Comparison of ENCODE assay signal across 25 cellular contexts in genomic region chr7:95674101-95674500, GRCh38.
"Had no signal": no experiment of that assay in that cellular context is flagged by ENCODE, and none has a peak within 500 bp of the region (broad histone marks: within the 10 kb centered on the region; RNA-seq: fewer than 3 reads in every experiment).

No MANE protein-coding gene starts in this region.

- ATAC-seq: stimulated activated effector memory CD8-positive, alpha-beta T cell treated with anti-CD3 and anti-CD28 coated beads, Interleukin-12 subunit alpha, Interleukin-12 subunit beta, amount 100 ng/mL, for 72 hours; stimulated activated memory B cell treated with anti-CD40 and anti-IgM and Interleukin-4, amounts not matched to agents 10 μg/mL and 1 μg/mL and 100 μg/mL, for 72 hours; stimulated activated naive B cell treated with anti-CD40 and anti-IgM and Interleukin-4, amounts not matched to agents 10 μg/mL and 1 μg/mL and 100 μg/mL, for 72 hours; stimulated activated naive CD8-positive, alpha-beta T cell treated with anti-CD3 and anti-CD28 coated beads, Interleukin-15, amount 100 ng/mL, for 72 hours; stimulated activated naive CD8-positive, alpha-beta T cell treated with anti-CD3 and anti-CD28 coated beads, Interleukin-15, Interleukin-2, amounts not matched to agents 100 U/mL and 50 U/mL, for 24 hours; upper lobe of right lung had no signal

- H3K36me3 Mint-ChIP-seq: stimulated activated effector memory CD8-positive, alpha-beta T cell treated with anti-CD3 and anti-CD28 coated beads, Interleukin-12 subunit alpha, Interleukin-12 subunit beta, amount 100 ng/mL, for 72 hours; stimulated activated memory B cell treated with anti-CD40 and anti-IgM and Interleukin-4, amounts not matched to agents 10 μg/mL and 1 μg/mL and 100 μg/mL, for 72 hours; stimulated activated naive B cell treated with anti-CD40 and anti-IgM and Interleukin-4, amounts not matched to agents 10 μg/mL and 1 μg/mL and 100 μg/mL, for 72 hours had no signal

- H3K27ac Mint-ChIP-seq: stimulated activated effector memory CD8-positive, alpha-beta T cell treated with anti-CD3 and anti-CD28 coated beads, Interleukin-12 subunit alpha, Interleukin-12 subunit beta, amount 100 ng/mL, for 72 hours; stimulated activated memory B cell treated with anti-CD40 and anti-IgM and Interleukin-4, amounts not matched to agents 10 μg/mL and 1 μg/mL and 100 μg/mL, for 72 hours; stimulated activated naive B cell treated with anti-CD40 and anti-IgM and Interleukin-4, amounts not matched to agents 10 μg/mL and 1 μg/mL and 100 μg/mL, for 72 hours; stimulated activated naive CD8-positive, alpha-beta T cell treated with anti-CD3 and anti-CD28 coated beads, Interleukin-15, amount 100 ng/mL, for 72 hours; stimulated activated naive CD8-positive, alpha-beta T cell treated with anti-CD3 and anti-CD28 coated beads, Interleukin-15, Interleukin-2, amounts not matched to agents 100 ng/mL and 50 ng/mL, for 24 hours; type B pancreatic cell had no signal

- H3K9me3 Mint-ChIP-seq: stimulated activated memory B cell treated with anti-CD40 and anti-IgM and Interleukin-4, amounts not matched to agents 10 μg/mL and 1 μg/mL and 100 μg/mL, for 72 hours; stimulated activated naive B cell treated with anti-CD40 and anti-IgM and Interleukin-4, amounts not matched to agents 10 μg/mL and 1 μg/mL and 100 μg/mL, for 72 hours; stimulated activated naive CD8-positive, alpha-beta T cell treated with anti-CD3 and anti-CD28 coated beads, Interleukin-15, amount 100 ng/mL, for 72 hours had no signal

- H3K27me3 Mint-ChIP-seq: stimulated activated naive CD8-positive, alpha-beta T cell treated with anti-CD3 and anti-CD28 coated beads, Interleukin-15, amount 100 ng/mL, for 72 hours; stimulated activated naive CD8-positive, alpha-beta T cell treated with anti-CD3 and anti-CD28 coated beads, Interleukin-15, Interleukin-2, amounts not matched to agents 100 ng/mL and 50 ng/mL, for 24 hours; type B pancreatic cell had no signal

- DNase-seq: stimulated activated CD4-positive, alpha-beta T cell treated with anti-CD3 and anti-CD28 coated beads, Interleukin-2, amount 100 ng/mL, for 48 hours; stimulated activated CD4-positive, alpha-beta T cell treated with anti-CD3 and anti-CD28 coated beads, Interleukin-4, amount 100 ng/mL, for 1 hour; stimulated activated CD4-positive, alpha-beta T cell treated with anti-CD3 and anti-CD28 coated beads, Interleukin-4, amount 100 ng/mL, for 24 hours; stimulated activated CD4-positive, alpha-beta T cell treated with anti-CD3 and anti-CD28 coated beads, Interleukin-4, amount 100 ng/mL, for 4 hours; stimulated activated CD8-positive, alpha-beta memory T cell treated with anti-CD3 and anti-CD28 coated beads, Interleukin-4, amount 100 ng/mL, for 48 hours; stimulated activated naive B cell treated with anti-CD40 and anti-IgM and Interleukin-4, amounts not matched to agents 10 μg/mL and 1 μg/mL and 100 μg/mL, for 72 hours; stimulated activated naive CD4-positive, alpha-beta T cell; stimulated activated naive CD4-positive, alpha-beta T cell treated with Interleukin-2 at 50 U/mL for 16 hours; stimulated activated naive CD8-positive, alpha-beta T cell treated with anti-CD3 and anti-CD28 coated beads, Interleukin-15, amount 100 ng/mL, for 72 hours; stimulated activated naive CD8-positive, alpha-beta T cell treated with anti-CD3 and anti-CD28 coated beads, Interleukin-15, Interleukin-2, amounts not matched to agents 100 U/mL and 50 U/mL, for 24 hours; stomach; substantia nigra; testis; thyroid gland; tibial artery; transverse colon; trophoblast cell; upper lobe of left lung; upper lobe of right lung; uterus had no signal

- H3K4me3 Mint-ChIP-seq: stimulated activated effector memory CD8-positive, alpha-beta T cell treated with anti-CD3 and anti-CD28 coated beads, Interleukin-12 subunit alpha, Interleukin-12 subunit beta, amount 100 ng/mL, for 72 hours; stimulated activated memory B cell treated with anti-CD40 and anti-IgM and Interleukin-4, amounts not matched to agents 10 μg/mL and 1 μg/mL and 100 μg/mL, for 72 hours; stimulated activated naive B cell treated with anti-CD40 and anti-IgM and Interleukin-4, amounts not matched to agents 10 μg/mL and 1 μg/mL and 100 μg/mL, for 72 hours; stimulated activated naive CD8-positive, alpha-beta T cell treated with anti-CD3 and anti-CD28 coated beads, Interleukin-15, amount 100 ng/mL, for 72 hours; stimulated activated naive CD8-positive, alpha-beta T cell treated with anti-CD3 and anti-CD28 coated beads, Interleukin-15, Interleukin-2, amounts not matched to agents 100 ng/mL and 50 ng/mL, for 24 hours; type B pancreatic cell had no signal

- FAIRE-seq: urothelium cell line had no signal

- H3K4me1 Mint-ChIP-seq: stimulated activated effector memory CD8-positive, alpha-beta T cell treated with anti-CD3 and anti-CD28 coated beads, Interleukin-12 subunit alpha, Interleukin-12 subunit beta, amount 100 ng/mL, for 72 hours; stimulated activated naive CD8-positive, alpha-beta T cell treated with anti-CD3 and anti-CD28 coated beads, Interleukin-15, amount 100 ng/mL, for 72 hours had no signal
